In genomic region chr10:50551894-50552293, GRCh38 we compare ENCODE assay signal across 1 cellular context.
TF ChIP-seq lines count a peak whose summit lies in the region.

No MANE protein-coding gene starts in this region.

TF ChIP-seq in HepG2, 621 proteins besides CTCF, POLR2A, EP300 and RAD21 (continued from another document):
- TF ChIP-seq ZNF460 (CRISPR knock-in tag; IDR thresholded peaks at IDR 0.05; ENCODE audit: borderline replicate concordance), result no peak
TF ChIP-seq in HepG2: peak in this region for 1.
